ENCODE assay signal across 1 cellular context in genomic region chr20:44419131-44419844, GRCh38.
TF ChIP-seq lines count a peak whose summit lies in the region.

No MANE protein-coding gene starts in this region.

TF ChIP-seq in HepG2, 621 proteins besides CTCF, POLR2A, EP300 and RAD21 (continued from another document and continues in another):
- TF ChIP-seq BCL6 (CRISPR knock-in tag; IDR thresholded peaks at IDR 0.05), result peak; percentile 99
- TF ChIP-seq PPARG (CRISPR knock-in tag; conservative IDR thresholded peaks at IDR 0.05), result peak; percentile 96
- peak; percentile 81 for TF ChIP-seq HNF1B (CRISPR knock-in tag; IDR thresholded peaks at IDR 0.05)
- no peak for TF ChIP-seq ZNF761 (CRISPR knock-in tag; conservative IDR thresholded peaks at IDR 0.05)
- TF ChIP-seq ZNF101 (CRISPR knock-in tag; IDR thresholded peaks at IDR 0.05; ENCODE audit: borderline replicate concordance, low read depth), result no peak
- TF ChIP-seq TRIM24 (CRISPR knock-in tag; IDR thresholded peaks at IDR 0.05), result no peak; the same call in 1 of the 2 replicates
- no peak for TF ChIP-seq ELK4 (CRISPR knock-in tag; IDR thresholded peaks at IDR 0.05; ENCODE audit: borderline replicate concordance)
- TF ChIP-seq ATF3 (CRISPR knock-in tag; IDR thresholded peaks at IDR 0.05), result peak; percentile 98
- peak; percentile 52; the same call in 1 of the 2 replicates for TF ChIP-seq ZNF124 (CRISPR knock-in tag; IDR thresholded peaks at IDR 0.05)
- no peak for TF ChIP-seq HNRNPL (IDR thresholded peaks at IDR 0.05; ENCODE audit: low read depth, low read length)
- TF ChIP-seq ZNF512 (CRISPR knock-in tag; IDR thresholded peaks at IDR 0.05), result no peak
- TF ChIP-seq ZNF260 (CRISPR knock-in tag; IDR thresholded peaks at IDR 0.05; ENCODE audit: borderline replicate concordance, low read depth), result no peak
- TF ChIP-seq ZNF792 (CRISPR knock-in tag; IDR thresholded peaks at IDR 0.05), result 0 out of 2 replicates have a peak, but pooled peaks have one; percentile 26
- no peak for TF ChIP-seq ZNF274 (CRISPR knock-in tag; IDR thresholded peaks at IDR 0.05)
- TF ChIP-seq ZNF777 (CRISPR knock-in tag; IDR thresholded peaks at IDR 0.05), result no peak
- TF ChIP-seq SMAD1 (CRISPR knock-in tag; IDR thresholded peaks at IDR 0.05; ENCODE audit: borderline replicate concordance, low read depth), result no peak
- TF ChIP-seq ZNF484 (CRISPR knock-in tag; IDR thresholded peaks at IDR 0.05; ENCODE audit: borderline replicate concordance, low read depth), result no peak
- TF ChIP-seq GFI1 (CRISPR knock-in tag; IDR thresholded peaks at IDR 0.05; ENCODE audit: borderline replicate concordance), result peak; percentile 68; the same call in 1 of the 2 replicates
- TF ChIP-seq ZNF577 (CRISPR knock-in tag; IDR thresholded peaks at IDR 0.05; ENCODE audit: borderline replicate concordance, low read depth), result no peak
- no peak for TF ChIP-seq ZNF367 (CRISPR knock-in tag; IDR thresholded peaks at IDR 0.05; ENCODE audit: borderline replicate concordance)
- peak; percentile 84; the same call in 1 of the 2 replicates for TF ChIP-seq HMG20A (CRISPR knock-in tag; IDR thresholded peaks at IDR 0.05; ENCODE audit: borderline replicate concordance)
- TF ChIP-seq RBM22 (optimal IDR thresholded peaks at IDR 0.05; ENCODE audit: low read length), result peak; percentile 58
- TF ChIP-seq JDP2 (CRISPR knock-in tag; IDR thresholded peaks at IDR 0.05; ENCODE audit: borderline replicate concordance), result no peak
- TF ChIP-seq TFAP4 (IDR thresholded peaks at IDR 0.05; ENCODE audit: borderline replicate concordance, low read depth), result peak; percentile 83; the same call in 1 of the 2 replicates
- TF ChIP-seq EHMT2 (IDR thresholded peaks at IDR 0.05; ENCODE audit: borderline replicate concordance, low read depth, low read length), result peak; percentile 51; the same call in 1 of the 2 replicates
- TF ChIP-seq ZNF746 (CRISPR knock-in tag; IDR thresholded peaks at IDR 0.05), result peak; percentile 88; the same call in 1 of the 2 replicates
- TF ChIP-seq FOXP4 (CRISPR knock-in tag; IDR thresholded peaks at IDR 0.05), result peak; percentile 80; the same call in 1 of the 2 replicates
- no peak for TF ChIP-seq AFF4 (CRISPR knock-in tag; IDR thresholded peaks at IDR 0.05)
- peak; percentile 28; the same call in 1 of the 2 replicates for TF ChIP-seq ZNF776 (CRISPR knock-in tag; IDR thresholded peaks at IDR 0.05)
- TF ChIP-seq ZNF337 (CRISPR knock-in tag; IDR thresholded peaks at IDR 0.05; ENCODE audit: borderline replicate concordance, low read depth), result no peak; the same call in 1 of the 2 replicates
- TF ChIP-seq ARHGAP35 (CRISPR knock-in tag; IDR thresholded peaks at IDR 0.05; ENCODE audit: borderline replicate concordance), result no peak
- peak; percentile 83; the same call in 1 of the 2 replicates for TF ChIP-seq ZNF205 (CRISPR knock-in tag; IDR thresholded peaks at IDR 0.05)
- TF ChIP-seq MIXL1 (CRISPR knock-in tag; IDR thresholded peaks at IDR 0.05), result peak; percentile 96
- TF ChIP-seq SOX5 (CRISPR knock-in tag; IDR thresholded peaks at IDR 0.05; ENCODE audit: borderline replicate concordance), result peak; percentile 78; the same call in 1 of the 2 replicates
- TF ChIP-seq ZNF414 (CRISPR knock-in tag; IDR thresholded peaks at IDR 0.05), result peak; percentile 95; the same call in 1 of the 2 replicates
- peak; percentile 90 for TF ChIP-seq ZMYM4 (CRISPR knock-in tag; IDR thresholded peaks at IDR 0.05)
- no peak for TF ChIP-seq ZSCAN9 (CRISPR knock-in tag; IDR thresholded peaks at IDR 0.05; ENCODE audit: borderline replicate concordance)
- TF ChIP-seq EED (CRISPR knock-in tag; IDR thresholded peaks at IDR 0.05), result peak; percentile 67; the same call in 1 of the 2 replicates
- TF ChIP-seq MBD4 (IDR thresholded peaks at IDR 0.05; ENCODE audit: borderline replicate concordance, low read length), result no peak
- TF ChIP-seq THAP8 (CRISPR knock-in tag; IDR thresholded peaks at IDR 0.05; ENCODE audit: borderline replicate concordance), result no peak; the same call in 1 of the 2 replicates
- 0 out of 2 replicates have a peak, but pooled peaks have one; percentile 66 for TF ChIP-seq ZNF276 (CRISPR knock-in tag; IDR thresholded peaks at IDR 0.05; ENCODE audit: low read depth)
- no peak for TF ChIP-seq NFYB (CRISPR knock-in tag; IDR thresholded peaks at IDR 0.05)
- no peak for TF ChIP-seq TOE1 (CRISPR knock-in tag; IDR thresholded peaks at IDR 0.05)
- TF ChIP-seq ZNF383 (CRISPR knock-in tag; IDR thresholded peaks at IDR 0.05; ENCODE audit: borderline replicate concordance), result 0 out of 2 replicates have a peak, but pooled peaks have one; percentile 16
- peak; percentile 36; the same call in 1 of the 2 replicates for TF ChIP-seq ZFP91 (CRISPR knock-in tag; IDR thresholded peaks at IDR 0.05; ENCODE audit: borderline replicate concordance)
- TF ChIP-seq ZBTB7B (CRISPR knock-in tag; IDR thresholded peaks at IDR 0.05), result peak; percentile 89
- no peak for TF ChIP-seq ASH2L (IDR thresholded peaks at IDR 0.05; ENCODE audit: insufficient read length, low read depth, low read length)
- peak; percentile 86 to 94 for TF ChIP-seq NR2F1 (CRISPR knock-in tag; IDR thresholded peaks at IDR 0.05)
- TF ChIP-seq RXRA (CRISPR knock-in tag; IDR thresholded peaks at IDR 0.05), result peak; percentile 91
- TF ChIP-seq RFX3 (CRISPR knock-in tag; IDR thresholded peaks at IDR 0.05), result no peak; the same call in 1 of the 2 replicates
